Comparison of ENCODE assay signal across 21 cellular contexts in the genomic region with DNA sequence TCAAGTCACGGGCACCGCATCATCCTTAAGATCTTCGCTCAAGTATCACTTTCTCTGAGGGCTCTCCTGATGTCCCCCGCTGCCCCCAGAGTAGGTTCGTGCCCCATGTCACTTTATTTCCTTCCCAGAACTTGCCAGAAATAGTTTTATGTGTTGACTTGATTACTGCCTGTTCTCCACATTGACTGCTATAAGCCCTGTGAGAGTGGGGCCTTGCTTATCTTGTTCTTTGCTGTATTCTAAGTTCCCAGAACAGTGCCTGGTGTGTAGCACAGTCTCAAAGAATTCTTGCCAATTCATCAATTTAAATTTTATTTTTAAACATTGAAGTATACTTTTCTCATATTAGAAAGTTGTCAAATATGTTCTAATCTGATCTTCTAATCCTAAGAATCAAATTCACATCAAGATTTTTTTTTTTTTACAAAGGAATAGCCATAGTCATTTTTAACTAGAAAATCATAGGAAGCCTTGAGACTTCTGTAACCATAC. TPM values are rescaled to one million over a fixed set of nuclear protein-coding genes. Genes with fewer than 3 reads are reported as not detected.
DNase-seq lines count a peak whose midpoint lies in the region; ATAC-seq and TF ChIP-seq lines count a peak whose summit lies in the region.
"Had no signal": no experiment of that assay in that cellular context is flagged by ENCODE, and none has a peak within 500 bp of the region (broad histone marks: within the 10 kb centered on the region; RNA-seq: fewer than 3 reads in every experiment).

No MANE protein-coding gene starts in this region.

- H3K4me1 ChIP-seq in OCI-LY3 (ENCODE audit: low read length): peaks cover 45% of the 10 kb centered on the region
- H3K4me1 ChIP-seq in breast epithelium: no peaks in the 10 kb centered on the region
- peaks cover 0 to 5% (median 0%) of the 10 kb centered on the region in 3 donors for H3K4me1 ChIP-seq in esophagus squamous epithelium
- H3K4me1 ChIP-seq: A549 had no signal

- CTCF ChIA-PET in activated naive CD4-positive, alpha-beta T cell treated with anti-CD3 and anti-CD28 coated beads for 36 hours (lab: Charles Lee): interaction anchor here (1.2 to 1.4 kb wide), 2 partner anchors 12 to 70 kb away, joined by 3 to 4 read pairs; no protein-coding TSS in a partner anchor

- no peak overlapping the region for H2AFZ ChIP-seq in OCI-LY3 (ENCODE audit: low read depth, low read length)

- H3K27ac ChIP-seq in OCI-LY3 (ENCODE audit: low read length) (no peak overlapping the region), breast epithelium (no peak overlapping the region), esophagus squamous epithelium (no peak overlapping the region)
- H3K27ac ChIP-seq: A549 had no signal

- no peaks in the 10 kb centered on the region for H3K79me2 ChIP-seq in OCI-LY3 (ENCODE audit: low read length)

- WGBS in esophagus squamous epithelium, 2 donors: 90 to 98% methylated on average over 5 of the region's 5 CpGs

- no peaks in the 10 kb centered on the region for H3K9me3 Mint-ChIP-seq in activated naive CD4-positive, alpha-beta T cell treated with anti-CD3 and anti-CD28 coated beads for 36 hours
- no peaks in the 10 kb centered on the region for H3K9me3 Mint-ChIP-seq in effector memory CD8-positive, alpha-beta T cell
- no peaks in the 10 kb centered on the region for H3K9me3 Mint-ChIP-seq in natural killer cell treated with Interleukin-12 subunit alpha and Interleukin-12 subunit beta and Interleukin-15 and Interleukin-18, amount 100 ng/mL, for 72 hours
- H3K9me3 Mint-ChIP-seq: activated CD4-positive, alpha-beta memory T cell treated with anti-CD3 and anti-CD28 coated beads for 36 hours; activated naive CD8-positive, alpha-beta T cell treated with anti-CD3 and anti-CD28 coated beads, Interleukin-2, amount 10 ng/mL, durations not matched to agents 7 days and 5 days had no signal

- peaks cover 19% of the 10 kb centered on the region for H3K36me3 Mint-ChIP-seq in activated naive CD4-positive, alpha-beta T cell treated with anti-CD3 and anti-CD28 coated beads for 36 hours (ENCODE audit: low read depth)
- peaks cover 29% of the 10 kb centered on the region for H3K36me3 Mint-ChIP-seq in effector memory CD8-positive, alpha-beta T cell (ENCODE audit: insufficient read depth)
- H3K36me3 Mint-ChIP-seq in natural killer cell treated with Interleukin-12 subunit alpha and Interleukin-12 subunit beta and Interleukin-15 and Interleukin-18, amount 100 ng/mL, for 72 hours: peaks cover 25% of the 10 kb centered on the region

- no peak overlapping the region for H3K4me3 Mint-ChIP-seq in activated naive CD4-positive, alpha-beta T cell treated with anti-CD3 and anti-CD28 coated beads for 36 hours
- H3K4me3 Mint-ChIP-seq in effector memory CD8-positive, alpha-beta T cell: peak overlapping the region; percentile 81 to 84
- H3K4me3 Mint-ChIP-seq in natural killer cell treated with Interleukin-12 subunit alpha and Interleukin-12 subunit beta and Interleukin-15 and Interleukin-18, amount 100 ng/mL, for 72 hours: no peak overlapping the region
- H3K4me3 Mint-ChIP-seq: activated naive CD8-positive, alpha-beta T cell treated with anti-CD3 and anti-CD28 coated beads, Interleukin-2, amount 10 ng/mL, durations not matched to agents 7 days and 5 days had no signal

- peak overlapping the region; percentile 21 for H3K27ac Mint-ChIP-seq in activated naive CD4-positive, alpha-beta T cell treated with anti-CD3 and anti-CD28 coated beads for 36 hours
- peak overlapping the region; percentile 75 to 91 for H3K27ac Mint-ChIP-seq in effector memory CD8-positive, alpha-beta T cell
- H3K27ac Mint-ChIP-seq in natural killer cell treated with Interleukin-12 subunit alpha and Interleukin-12 subunit beta and Interleukin-15 and Interleukin-18, amount 100 ng/mL, for 72 hours: peak overlapping the region; percentile 16 to 55
- H3K27ac Mint-ChIP-seq: activated CD4-positive, alpha-beta memory T cell treated with anti-CD3 and anti-CD28 coated beads for 36 hours; activated naive CD8-positive, alpha-beta T cell treated with anti-CD3 and anti-CD28 coated beads, Interleukin-2, amount 10 ng/mL, durations not matched to agents 7 days and 5 days had no signal

- intact Hi-C loops in activated naive CD4-positive, alpha-beta T cell treated with anti-CD3 and anti-CD28 coated beads for 36 hours (cut with micrococcal nuclease): no loop called here
- intact Hi-C loops in breast epithelium (cut with DNase I; ENCODE audit: low total_unique reads): no loop called here
- intact Hi-C loops in esophagus squamous epithelium (cut with DNase I): no loop called here

- peak overlapping the region; percentile 8 for H3K4me2 ChIP-seq in OCI-LY3 (ENCODE audit: low read length)
- H3K4me2 ChIP-seq: A549, SK-N-SH had no signal

- peaks cover 67% of the 10 kb centered on the region for H3K4me1 Mint-ChIP-seq in activated naive CD4-positive, alpha-beta T cell treated with anti-CD3 and anti-CD28 coated beads for 36 hours (ENCODE audit: low read depth)
- H3K4me1 Mint-ChIP-seq in effector memory CD8-positive, alpha-beta T cell (ENCODE audit: low read depth in 2 of 2): peaks cover 41 to 69% of the 10 kb centered on the region in 2 donors
- peaks cover 33 to 44% of the 10 kb centered on the region in 2 donors for H3K4me1 Mint-ChIP-seq in natural killer cell treated with Interleukin-12 subunit alpha and Interleukin-12 subunit beta and Interleukin-15 and Interleukin-18, amount 100 ng/mL, for 72 hours (ENCODE audit: low read depth in 2 of 2)

- H4K20me1 ChIP-seq in OCI-LY3 (ENCODE audit: insufficient read depth, low read length): no peaks in the 10 kb centered on the region

- H3K27me3 Mint-ChIP-seq in activated naive CD4-positive, alpha-beta T cell treated with anti-CD3 and anti-CD28 coated beads for 36 hours (ENCODE audit: low read depth): no peaks in the 10 kb centered on the region
- no peaks in the 10 kb centered on the region for H3K27me3 Mint-ChIP-seq in effector memory CD8-positive, alpha-beta T cell
- H3K27me3 Mint-ChIP-seq in natural killer cell treated with Interleukin-12 subunit alpha and Interleukin-12 subunit beta and Interleukin-15 and Interleukin-18, amount 100 ng/mL, for 72 hours: peaks cover 5 to 6% of the 10 kb centered on the region in 2 donors
- H3K27me3 Mint-ChIP-seq: activated CD4-positive, alpha-beta memory T cell treated with anti-CD3 and anti-CD28 coated beads for 36 hours; activated naive CD8-positive, alpha-beta T cell treated with anti-CD3 and anti-CD28 coated beads, Interleukin-2, amount 10 ng/mL, durations not matched to agents 7 days and 5 days had no signal

- H3K4me3 ChIP-seq in OCI-LY3 (ENCODE audit: low read length): no peak overlapping the region
- no peak overlapping the region for H3K4me3 ChIP-seq in breast epithelium
- no peak overlapping the region for H3K4me3 ChIP-seq in esophagus squamous epithelium
- H3K4me3 ChIP-seq: A549; BLaER1 treated with 17β-estradiol and CSF1 and Interleukin-3, amounts not matched to agents 10 nM and 100 nM had no signal

- H3K9me3 ChIP-seq in OCI-LY3 (ENCODE audit: insufficient read depth, low read length) (no peaks in the 10 kb centered on the region), breast epithelium (no peaks in the 10 kb centered on the region), esophagus squamous epithelium (no peaks in the 10 kb centered on the region)
- H3K9me3 ChIP-seq: A549; BLaER1 treated with 17β-estradiol and CSF1 and Interleukin-3, amounts not matched to agents 10 nM and 100 nM; SK-N-SH had no signal

- no peak for TF ChIP-seq CTCF in OCI-LY3 (IDR thresholded peaks at IDR 0.05; ENCODE audit: low read depth, low read length)
- TF ChIP-seq CTCF in breast epithelium (IDR thresholded peaks at IDR 0.05): no peak
- no peak for TF ChIP-seq CTCF in esophagus squamous epithelium (IDR thresholded peaks at IDR 0.05)

- TF ChIP-seq POLR2A in breast epithelium (IDR thresholded peaks at IDR 0.05): no peak
- no peak for TF ChIP-seq POLR2A in esophagus squamous epithelium (IDR thresholded peaks at IDR 0.05)

- DNase-seq in activated naive CD4-positive, alpha-beta T cell treated with anti-CD3 and anti-CD28 coated beads for 36 hours: no peak
- no peak for DNase-seq in activated naive CD4-positive, alpha-beta T cell treated with anti-CD3 and anti-CD28 coated beads, Interleukin-2, amount 50 U/mL, for 16 hours
- DNase-seq in effector memory CD8-positive, alpha-beta T cell: no peak
- no peak for DNase-seq in natural killer cell treated with Interleukin-12 subunit alpha and Interleukin-12 subunit beta and Interleukin-15 and Interleukin-18, amount 100 ng/mL, for 72 hours (ENCODE audit: low spot score)
- DNase-seq in NCI-H345 (lab: John Stamatoyannopoulos, UW) (no peak), breast epithelium (ENCODE audit: low spot score in 2 of 2) (no peak), esophagus squamous epithelium (lab: John Stamatoyannopoulos, UW) (no peak)
- DNase-seq: activated naive CD8-positive, alpha-beta T cell treated with anti-CD3 and anti-CD28 coated beads, Interleukin-2, amount 10 ng/mL, durations not matched to agents 7 days and 5 days; DMS 273 treated with DMSO at 0.1 percent for 48 hours; midbrain; NCI-H2081 treated with DMSO at 0.1 percent for 48 hours; NCI-H510A; NK-92 treated with Interleukin-12 subunit alpha and Interleukin-12 subunit beta, amount 100 ng/mL, for 24 hours; RPMI8226; SK-N-SH; stimulated activated CD8-positive, alpha-beta memory T cell treated with anti-CD3 and anti-CD28 coated beads, Interleukin-4, amount 100 ng/mL, for 48 hours had no signal

- no peak overlapping the region for H3K9ac ChIP-seq in OCI-LY3 (ENCODE audit: low read length)
- H3K9ac ChIP-seq: BLaER1 treated with 17β-estradiol and CSF1 and Interleukin-3, amounts not matched to agents 10 nM and 100 nM; SK-N-SH had no signal

- no peak for ATAC-seq in effector memory CD8-positive, alpha-beta T cell (replicated peaks)
- ATAC-seq in natural killer cell treated with Interleukin-12 subunit alpha and Interleukin-12 subunit beta and Interleukin-15 and Interleukin-18, amount 100 ng/mL, for 72 hours: no peak
- ATAC-seq: A549, sciatic nerve had no signal

- H3K27me3 ChIP-seq in OCI-LY3 (ENCODE audit: low read depth, low read length): no peaks in the 10 kb centered on the region
- no peaks in the 10 kb centered on the region for H3K27me3 ChIP-seq in breast epithelium
- H3K27me3 ChIP-seq in esophagus squamous epithelium: no peaks in the 10 kb centered on the region
- H3K27me3 ChIP-seq: BLaER1 treated with 17β-estradiol and CSF1 and Interleukin-3, amounts not matched to agents 10 nM and 100 nM had no signal

- H3K36me3 ChIP-seq in OCI-LY3 (replicated peaks; ENCODE audit: low read depth, low read length) (peaks cover 22% of the 10 kb centered on the region), breast epithelium (no peaks in the 10 kb centered on the region), esophagus squamous epithelium (peaks cover 6 to 77% (median 23%) of the 10 kb centered on the region in 3 donors)

RNA-seq across cellular contexts. Expression of a gene that starts 32.1 kb away (rescaled TPM):
- total RNA-seq in activated naive CD4-positive, alpha-beta T cell treated with anti-CD3 and anti-CD28 coated beads for 36 hours: 10 to 100 TPM; 37.4 to 38.8 TPM
- 10 to 100 TPM in 1 of 2 donors, 1 to 10 TPM in 1; 5.4 to 10.2 TPM for total RNA-seq in natural killer cell treated with Interleukin-12 subunit alpha and Interleukin-12 subunit beta and Interleukin-15 and Interleukin-18, amount 100 ng/mL, for 72 hours
- total RNA-seq in breast epithelium: 10 to 100 TPM; 10.2 to 30.1 (median 21.4) TPM
- 1 to 10 TPM in 3 of 4 donors, under 1 TPM in 1; 0.53 to 9.5 (median 3.2) TPM for total RNA-seq in esophagus squamous epithelium

Comparison
In these comparisons a context has a peak if more than half of its experiments do, and no peak if none do; other contexts are left out.
1. H3K27ac Mint-ChIP-seq: peak in every context shown above with its lines; median percentile 83 in effector memory CD8-positive, alpha-beta T cell; 36 in natural killer cell treated with Interleukin-12 subunit alpha and Interleukin-12 subunit beta and Interleukin-15 and Interleukin-18, amount 100 ng/mL, for 72 hours; 21 in activated naive CD4-positive, alpha-beta T cell treated with anti-CD3 and anti-CD28 coated beads for 36 hours.
2. H3K4me3 Mint-ChIP-seq: peak in effector memory CD8-positive, alpha-beta T cell (2 of 2); none in activated naive CD4-positive, alpha-beta T cell treated with anti-CD3 and anti-CD28 coated beads for 36 hours (single experiment) and natural killer cell treated with Interleukin-12 subunit alpha and Interleukin-12 subunit beta and Interleukin-15 and Interleukin-18, amount 100 ng/mL, for 72 hours (single experiment).